In genomic region chr1:38929476-38929875, GRCh38 we compare ENCODE assay signal across 11 cellular contexts. TPM values are rescaled to one million over a fixed set of nuclear protein-coding genes. Genes with fewer than 3 reads are reported as not detected.
A peak's percentile ranks its signal among the peaks of the same experiment; 100 is the strongest.
DNase-seq lines count a peak whose midpoint lies in the region; ATAC-seq, FAIRE-seq and TF ChIP-seq lines count a peak whose summit lies in the region.
"Had no signal": no experiment of that assay in that cellular context is flagged by ENCODE, and none has a peak within 500 bp of the region (broad histone marks: within the 10 kb centered on the region; RNA-seq: fewer than 3 reads in every experiment).

No MANE protein-coding gene starts in this region.

- no peak overlapping the region for H2BK120ac ChIP-seq in H1 (replicated peaks; ENCODE audit: low read depth, low read length)

- H3K27ac ChIP-seq in HEK293 (ENCODE audit: extremely low read depth, low read depth, low read length) = no peak overlapping the region
- H3K27ac ChIP-seq in H1 (ENCODE audit: low read depth, low read length) = no peak overlapping the region
- H3K27ac ChIP-seq: esophagus squamous epithelium, parathyroid adenoma had no signal

- no peak overlapping the region for H2AK5ac ChIP-seq in H1 (ENCODE audit: low read depth, low read length)

- H2AFZ ChIP-seq in H1 (ENCODE audit: low read length) = peak overlapping the region; percentile 36; the same call in 1 of the 2 replicates
- H2AFZ ChIP-seq: parathyroid adenoma had no signal

- no peak for TF ChIP-seq POLR2A in H1 (IDR thresholded peaks at IDR 0.05; ENCODE audit: control extremely low read depth in 1 of 2, low read depth in 2 of 2, low read length in 2 of 2)

- H3K23ac ChIP-seq in H1 (ENCODE audit: insufficient read length) = no peak overlapping the region

- H3K4me2 ChIP-seq in H1 (ENCODE audit: insufficient read depth in 1 of 2, low read depth in 2 of 2, low read length in 2 of 2) = no peak overlapping the region

- no peaks in the 10 kb centered on the region for H3K9me3 ChIP-seq in HEK293 (ENCODE audit: control insufficient read depth, insufficient read depth, low read depth, low read length)
- H3K9me3 ChIP-seq in H1 (ENCODE audit: insufficient read depth in 2 of 2, low read depth in 1 of 2, low read length in 1 of 2) = no peaks in the 10 kb centered on the region
- H3K9me3 ChIP-seq: esophagus squamous epithelium had no signal

- no peak overlapping the region for H3K14ac ChIP-seq in H1 (ENCODE audit: insufficient read length)

- no peak overlapping the region for H4K91ac ChIP-seq in H1 (replicated peaks; ENCODE audit: insufficient read length, low read length)

- no peak overlapping the region for H4K5ac ChIP-seq in H1 (ENCODE audit: insufficient read length, low read depth, low read length)

- 88% methylated on average over 6 of the region's 6 CpGs; no CpG with 5 or more reads in 1 of the 2 experiments for WGBS in H1 (ENCODE audit: extremely low coverage in 1 of 2, insufficient coverage in 1 of 2, insufficient read length in 1 of 2, insufficient replicate concordance in 2 of 2, low coverage in 1 of 2, low lambda C conversion rate in 2 of 2, missing lambda C conversion rate in 1 of 2), 2 experiments

- no peaks in the 10 kb centered on the region for H3K79me2 ChIP-seq in H1 (ENCODE audit: control insufficient read depth in 1 of 2, insufficient read depth in 2 of 2, low read length in 2 of 2)
- H3K79me2 ChIP-seq: parathyroid adenoma had no signal

- no peaks in the 10 kb centered on the region for H3K79me1 ChIP-seq in H1 (ENCODE audit: low read depth, low read length)

- H4K20me1 ChIP-seq in H1 (replicated peaks in 1 of 2; ENCODE audit: control insufficient read depth in 1 of 2, insufficient read depth in 2 of 2, low read length in 2 of 2) = no peaks in the 10 kb centered on the region

- POLR2A ChIA-PET in HEK293 (lab: Yijun Ruan, JAX) = no interaction called here
- POLR2A ChIA-PET in H1 (lab: Charles Lee; ENCODE audit: partially characterized antibody) = interaction anchor here (1.3 to 1.5 kb wide), 3 partner anchors 10 to 64 kb away, joined by 3 to 6 read pairs (median 4); no protein-coding TSS in a partner anchor

- H3K23me2 ChIP-seq in H1 (ENCODE audit: low read depth, low read length) = no peaks in the 10 kb centered on the region

- CTCF ChIA-PET in HEK293 (lab: Yijun Ruan, JAX) (interaction anchor here (0.7 kb wide), 1 partner anchor 200 kb away, joined by 3 read pairs; no protein-coding TSS in a partner anchor), H1 (lab: Charles Lee; ENCODE audit: partially characterized antibody) (interaction anchor here (0.7 to 1.4 kb wide), 6 partner anchors 10 to 97 kb away, joined by 3 to 6 read pairs (median 4); no protein-coding TSS in a partner anchor)

- peak overlapping the region; percentile 83; the same call in 1 of the 2 replicates for H2BK15ac ChIP-seq in H1 (ENCODE audit: low read length)

- DNase-seq in NCI-H69 (lab: John Stamatoyannopoulos, UW) = peak; percentile 27
- peak in 1 of 2 experiments; percentile 53 for DNase-seq in H1 (ENCODE audit: low read depth in 1 of 2, low spot score in 2 of 2)
- DNase-seq in putamen (ENCODE audit: low spot score) = peak; percentile 96
- DNase-seq in GF-D8 (lab: John Stamatoyannopoulos, UW) = no peak
- no peak for DNase-seq in ureter (ENCODE audit: low spot score)
- DNase-seq: activated CD8-positive, alpha-beta memory T cell treated with anti-CD3 and anti-CD28 coated beads, Interleukin-2, amount 50 U/mL, for 4 hours; DND-41; esophagus squamous epithelium had no signal

- H2BK12ac ChIP-seq in H1 (ENCODE audit: low read depth, low read length) = no peak overlapping the region

- no peak for TF ChIP-seq EP300 in H1 (IDR thresholded peaks at IDR 0.05; ENCODE audit: borderline replicate concordance in 1 of 2, low read depth in 2 of 2, low read length in 2 of 2)

- H3K27me3 ChIP-seq in H1 (replicated peaks in 1 of 4; ENCODE audit: control insufficient read depth in 3 of 4, extremely low read depth in 1 of 4, insufficient read depth in 3 of 4, low read length in 3 of 4) = no peaks in the 10 kb centered on the region
- H3K27me3 ChIP-seq: esophagus squamous epithelium had no signal

- FAIRE-seq in H1 (lab: Jason Lieb, UNC) = no peak

- no peak for TF ChIP-seq RAD21 in H1 (IDR thresholded peaks at IDR 0.05 in 1 of 2, conservative IDR thresholded peaks at IDR 0.05 in 1 of 2; ENCODE audit: low read depth in 2 of 2, low read length in 2 of 2)

- TF ChIP-seq CTCF in HEK293 (tag by site-specific recombination; IDR thresholded peaks at IDR 0.05) = no peak
- TF ChIP-seq CTCF in H1 (IDR thresholded peaks at IDR 0.05; ENCODE audit: control extremely low read depth in 1 of 3, insufficient read depth in 1 of 3, low read depth in 1 of 3, low read length in 3 of 3) = no peak

- H4K8ac ChIP-seq in H1 (ENCODE audit: extremely low read depth, insufficient read depth, low read length) = no peak overlapping the region

- no peak overlapping the region for H3K9ac ChIP-seq in H1 (replicated peaks in 1 of 4; ENCODE audit: extremely low read depth in 1 of 4, low read depth in 3 of 4, low read length in 3 of 4)
- H3K9ac ChIP-seq: parathyroid adenoma had no signal

- H3K4me1 ChIP-seq in HEK293 (ENCODE audit: control insufficient read depth, insufficient read depth, low read length) = no peaks in the 10 kb centered on the region
- no peaks in the 10 kb centered on the region; a peak in 1 of 7 replicates for H3K4me1 ChIP-seq in H1 (replicated peaks in 1 of 4; ENCODE audit: control insufficient read depth in 3 of 4, insufficient read depth in 4 of 4, low read length in 3 of 4)
- H3K4me1 ChIP-seq: esophagus squamous epithelium, parathyroid adenoma had no signal

- H3K4me3 ChIP-seq in HEK293 (ENCODE audit: low read depth, low read length) (no peak overlapping the region), H1 (ENCODE audit: extremely low read depth in 1 of 4, insufficient read depth in 2 of 4, low read depth in 3 of 4, low read length in 4 of 4) (no peak overlapping the region)
- H3K4me3 ChIP-seq: esophagus squamous epithelium had no signal

- H3K36me3 ChIP-seq in HEK293 (ENCODE audit: control insufficient read depth in 2 of 2, insufficient read depth in 1 of 2, low read length in 2 of 2) (no peaks in the 10 kb centered on the region), H1 (ENCODE audit: control insufficient read depth in 2 of 4, insufficient read depth in 4 of 4, low read length in 3 of 4) (no peaks in the 10 kb centered on the region)

- H3K56ac ChIP-seq in H1 (replicated peaks; ENCODE audit: insufficient read length, low read depth, low read length) = no peak overlapping the region

- no peak overlapping the region for H3K18ac ChIP-seq in H1 (ENCODE audit: extremely low read depth, low read length)

- H2BK20ac ChIP-seq in H1 (ENCODE audit: low read length) = no peak overlapping the region

- no peak overlapping the region for H2BK5ac ChIP-seq in H1 (ENCODE audit: low read depth, low read length)

- ATAC-seq in HG03432 (IDR thresholded peaks at IDR 0.05; ENCODE audit: unreplicated experiment) = no peak

- H3K4ac ChIP-seq in H1 (replicated peaks; ENCODE audit: insufficient read length, low read depth, low read length) = no peak overlapping the region

TF ChIP-seq in HEK293, 187 proteins besides CTCF, POLR2A, EP300 and RAD21:
- no peak for TF ChIP-seq ZNF184 (tag by site-specific recombination; IDR thresholded peaks at IDR 0.05)
- peak; percentile 24; the same call in 1 of the 2 replicates for TF ChIP-seq SP2 (tag by site-specific recombination; IDR thresholded peaks at IDR 0.05)
- TF ChIP-seq KLF1 (tag by site-specific recombination; IDR thresholded peaks at IDR 0.05) = 0 out of 2 replicates have a peak, but pooled peaks have one; percentile 20
TF ChIP-seq in HEK293: peak in this region for 2.

RNA-seq across cellular contexts. Expression of gene RHBDL2, which starts 12.2 kb away (rescaled TPM):
- total RNA-seq in H1 (2021; fragmentation: NEBNext Ultra II Directional; extraction: Animal tissue kit (Norgen Biotek cat#: 25700)) = 0.84 and 1.2 TPM in 2 replicates
- polyA plus RNA-seq in H1 (2011; rRNA removed) = 0.31 and 0.42 TPM in 2 replicates
- polyA plus RNA-seq in H1 (2011; cell fraction: cytosol; rRNA removed) = 0.97 TPM
- 0.50 TPM for polyA plus RNA-seq in H1 (2011; cell fraction: nucleus; rRNA removed)
- 1.5 to 2.3 TPM (median 2.2 TPM) in 4 replicates for polyA plus RNA-seq in H1 (2012, experiment 1 of 2)
- 0.66 TPM for polyA plus RNA-seq in H1 (2012, experiment 2 of 2)
- 0.59 TPM for polyA plus RNA-seq in H1 (2013, experiment 1 of 2)
- polyA plus RNA-seq in H1 (2013, experiment 2 of 2) = 0.66 TPM
- 0.19 and 1.4 TPM in 2 replicates for polyA minus RNA-seq in H1 (2011; rRNA and poly(A)+ RNA removed)
- not detected for polyA minus RNA-seq in H1 (2011; cell fraction: cytosol; rRNA and poly(A)+ RNA removed)
- 0.40 TPM for polyA minus RNA-seq in H1 (2011; cell fraction: nucleus; rRNA and poly(A)+ RNA removed)
- 19.3 TPM for total RNA-seq in ureter

RNA-seq across cellular contexts. Expression of gene GJA9, which starts 48.1 kb away (rescaled TPM):
- total RNA-seq in H1 (2021; fragmentation: NEBNext Ultra II Directional; extraction: Animal tissue kit (Norgen Biotek cat#: 25700)) = not detected in 2 replicates
- polyA plus RNA-seq in H1 (2011; rRNA removed) = not detected in 2 replicates
- not detected for polyA plus RNA-seq in H1 (2011; cell fraction: cytosol; rRNA removed)
- polyA plus RNA-seq in H1 (2011; cell fraction: nucleus; rRNA removed) = not detected
- polyA plus RNA-seq in H1 (2012, experiment 1 of 2) = 0.09 to 0.22 TPM in 2 of 4 replicates, not detected in the others
- not detected for polyA plus RNA-seq in H1 (2012, experiment 2 of 2)
- polyA plus RNA-seq in H1 (2013, experiment 1 of 2) = 0.02 TPM
- not detected for polyA plus RNA-seq in H1 (2013, experiment 2 of 2)
- not detected in 2 replicates for polyA minus RNA-seq in H1 (2011; rRNA and poly(A)+ RNA removed)
- polyA minus RNA-seq in H1 (2011; cell fraction: cytosol; rRNA and poly(A)+ RNA removed) = not detected
- polyA minus RNA-seq in H1 (2011; cell fraction: nucleus; rRNA and poly(A)+ RNA removed) = not detected
- total RNA-seq in ureter = 0.42 TPM

RNA-seq across cellular contexts. Expression of gene MYCBP, which starts 56.3 kb away (rescaled TPM):
- 36.8 and 38.2 TPM in 2 replicates for total RNA-seq in H1 (2021; fragmentation: NEBNext Ultra II Directional; extraction: Animal tissue kit (Norgen Biotek cat#: 25700))
- polyA plus RNA-seq in H1 (2011; rRNA removed) = 13.0 and 22.4 TPM in 2 replicates
- polyA plus RNA-seq in H1 (2011; cell fraction: cytosol; rRNA removed) = 16.4 TPM
- 5.4 TPM for polyA plus RNA-seq in H1 (2011; cell fraction: nucleus; rRNA removed)
- polyA plus RNA-seq in H1 (2012, experiment 1 of 2) = 14.2 to 19.4 TPM (median 16.0 TPM) in 4 replicates
- polyA plus RNA-seq in H1 (2012, experiment 2 of 2) = 7.4 TPM
- 40.9 TPM for polyA plus RNA-seq in H1 (2013, experiment 1 of 2)
- 40.7 TPM for polyA plus RNA-seq in H1 (2013, experiment 2 of 2)
- polyA minus RNA-seq in H1 (2011; rRNA and poly(A)+ RNA removed) = 13.4 and 15.4 TPM in 2 replicates
- 10.9 TPM for polyA minus RNA-seq in H1 (2011; cell fraction: cytosol; rRNA and poly(A)+ RNA removed)
- 3.5 TPM for polyA minus RNA-seq in H1 (2011; cell fraction: nucleus; rRNA and poly(A)+ RNA removed)
- 29.6 TPM for total RNA-seq in ureter

Comparison
In these comparisons a context has a peak if more than half of its experiments do, and no peak if none do; other contexts are left out.
1. DNase-seq: peak in NCI-H69 (single experiment) and putamen (single experiment); none in GF-D8 (single experiment) and ureter (single experiment).
2. Of the 6 proteins assayed by ChIP-seq in both HEK293 and H1: peak only in HEK293: SP2; only in H1: none; in both: none; in neither: 5.